18 cellular contexts compared by ENCODE assay signal in genomic region chr12:88934163-88934747, GRCh38.
DNase-seq lines count a peak whose midpoint lies in the region; ATAC-seq and TF ChIP-seq lines count a peak whose summit lies in the region.
"Had no signal": no experiment of that assay in that cellular context is flagged by ENCODE, and none has a peak within 500 bp of the region (broad histone marks: within the 10 kb centered on the region; RNA-seq: fewer than 3 reads in every experiment).

No MANE protein-coding gene starts in this region.

- ATAC-seq in mucosa of descending colon = peak; percentile 64
- ATAC-seq: activated CD4-positive, alpha-beta T cell treated with anti-CD3 and anti-CD28 coated beads for 36 hours; activated naive CD8-positive, alpha-beta T cell treated with anti-CD3 and anti-CD28 coated beads, Interleukin-2, amount 50 U/mL, for 24 hours; left lobe of liver; naive thymus-derived CD4-positive, alpha-beta T cell had no signal

- H2AFZ ChIP-seq in OCI-LY3 (ENCODE audit: low read depth, low read length) = 0 out of 2 replicates have a peak overlapping the region, but pooled peaks have one; percentile 26

- H3K9me3 ChIP-seq in OCI-LY3 (ENCODE audit: insufficient read depth, low read length) (no peaks in the 10 kb centered on the region), mucosa of descending colon (no peaks in the 10 kb centered on the region)
- H3K9me3 ChIP-seq: BLaER1, right atrium auricular region had no signal

- H3K36me3 ChIP-seq in OCI-LY3 (replicated peaks; ENCODE audit: low read depth, low read length) (no peaks in the 10 kb centered on the region), mucosa of descending colon (ENCODE audit: low read depth) (no peaks in the 10 kb centered on the region)
- H3K36me3 ChIP-seq: BLaER1, right atrium auricular region had no signal

- H3K79me2 ChIP-seq in OCI-LY3 (ENCODE audit: low read length) = no peaks in the 10 kb centered on the region

- no peak overlapping the region for H3K9ac ChIP-seq in OCI-LY3 (ENCODE audit: low read length)
- H3K9ac ChIP-seq: BLaER1 had no signal

- H3K4me1 ChIP-seq in OCI-LY3 (ENCODE audit: low read length) = no peaks in the 10 kb centered on the region
- H3K4me1 ChIP-seq in mucosa of descending colon (ENCODE audit: low read depth) = no peaks in the 10 kb centered on the region
- H3K4me1 ChIP-seq: right atrium auricular region had no signal

- peak; percentile 43 for DNase-seq in EL
- peak; percentile 90 for DNase-seq in epithelial cell of esophagus (ENCODE audit: low read depth)
- DNase-seq in mucosa of descending colon = no peak
- DNase-seq in activated CD4-positive, CD25-positive, alpha-beta regulatory T cell (lab: John Stamatoyannopoulos, UW) = no peak
- DNase-seq in dorsolateral prefrontal cortex = no peak
- no peak for DNase-seq in NOMO-1 treated with DMSO at 0.1 percent for 48 hours (lab: John Stamatoyannopoulos, UW; ENCODE audit: unreplicated experiment)
- DNase-seq in SKM-1 treated with dmso at 0.1 percent for 144 hours (lab: John Stamatoyannopoulos, UW; ENCODE audit: unreplicated experiment) = no peak
- DNase-seq: activated CD4-positive, alpha-beta T cell treated with anti-CD3 and anti-CD28 coated beads for 36 hours; activated naive CD8-positive, alpha-beta T cell treated with anti-CD3 and anti-CD28 coated beads, Interleukin-2, amount 50 U/mL, for 24 hours; activated T-cell treated with anti-CD3 and anti-CD28 coated beads for 4 hours; glutamatergic neuron; MM.1S; naive thymus-derived CD4-positive, alpha-beta T cell; stimulated activated naive CD4-positive, alpha-beta T cell had no signal

- intact Hi-C loops in mucosa of descending colon (cut with DNase I, micrococcal nuclease) (no loop called here), dorsolateral prefrontal cortex (cut with DNase I) (no loop called here)

- no peak overlapping the region for H3K4me2 ChIP-seq in OCI-LY3 (ENCODE audit: low read length)
- H3K4me2 ChIP-seq: BLaER1 had no signal

- H3K27me3 ChIP-seq in OCI-LY3 (ENCODE audit: low read depth, low read length) (no peaks in the 10 kb centered on the region), dorsolateral prefrontal cortex (peaks cover 0 to 4% (median 0%) of the 10 kb centered on the region in 45 donors)
- H3K27me3 ChIP-seq: BLaER1, right atrium auricular region had no signal

- H4K20me1 ChIP-seq in OCI-LY3 (ENCODE audit: insufficient read depth, low read length) = no peaks in the 10 kb centered on the region
- H4K20me1 ChIP-seq: BLaER1 had no signal

- TF ChIP-seq CTCF in OCI-LY3 (IDR thresholded peaks at IDR 0.05; ENCODE audit: low read depth, low read length) (no peak), epithelial cell of esophagus (IDR thresholded peaks at IDR 0.05; ENCODE audit: insufficient read depth, low read depth, low read length, missing control alignments) (no peak), mucosa of descending colon (IDR thresholded peaks at IDR 0.05) (no peak), dorsolateral prefrontal cortex (IDR thresholded peaks at IDR 0.05 in 54 of 56, conservative IDR thresholded peaks at IDR 0.05 in 2 of 56; ENCODE audit: low read depth in 1 of 56, partially characterized antibody in 56 of 56) (no peak)

- H3K4me3 ChIP-seq in OCI-LY3 (ENCODE audit: low read length) = no peak overlapping the region
- H3K4me3 ChIP-seq in epithelial cell of esophagus (ENCODE audit: low read length) = no peak overlapping the region
- H3K4me3 ChIP-seq in mucosa of descending colon = no peak overlapping the region
- H3K4me3 ChIP-seq in dorsolateral prefrontal cortex = no peak overlapping the region
- H3K4me3 ChIP-seq: BLaER1, right atrium auricular region had no signal

- H3K27ac ChIP-seq in OCI-LY3 (ENCODE audit: low read length) (no peak overlapping the region), dorsolateral prefrontal cortex (no peak overlapping the region)
- H3K27ac ChIP-seq: BLaER1, right atrium auricular region had no signal

Comparison
In these comparisons a context has a peak if more than half of its experiments do, and no peak if none do; other contexts are left out.
1. DNase-seq: peak in EL (single experiment) and epithelial cell of esophagus (single experiment); none in mucosa of descending colon (0 of 3), activated CD4-positive, CD25-positive, alpha-beta regulatory T cell (0 of 4), dorsolateral prefrontal cortex (0 of 10), NOMO-1 treated with DMSO at 0.1 percent for 48 hours (single experiment) and SKM-1 treated with dmso at 0.1 percent for 144 hours (single experiment).